ENCODE assay signal across 13 cellular contexts in the genomic region with DNA sequence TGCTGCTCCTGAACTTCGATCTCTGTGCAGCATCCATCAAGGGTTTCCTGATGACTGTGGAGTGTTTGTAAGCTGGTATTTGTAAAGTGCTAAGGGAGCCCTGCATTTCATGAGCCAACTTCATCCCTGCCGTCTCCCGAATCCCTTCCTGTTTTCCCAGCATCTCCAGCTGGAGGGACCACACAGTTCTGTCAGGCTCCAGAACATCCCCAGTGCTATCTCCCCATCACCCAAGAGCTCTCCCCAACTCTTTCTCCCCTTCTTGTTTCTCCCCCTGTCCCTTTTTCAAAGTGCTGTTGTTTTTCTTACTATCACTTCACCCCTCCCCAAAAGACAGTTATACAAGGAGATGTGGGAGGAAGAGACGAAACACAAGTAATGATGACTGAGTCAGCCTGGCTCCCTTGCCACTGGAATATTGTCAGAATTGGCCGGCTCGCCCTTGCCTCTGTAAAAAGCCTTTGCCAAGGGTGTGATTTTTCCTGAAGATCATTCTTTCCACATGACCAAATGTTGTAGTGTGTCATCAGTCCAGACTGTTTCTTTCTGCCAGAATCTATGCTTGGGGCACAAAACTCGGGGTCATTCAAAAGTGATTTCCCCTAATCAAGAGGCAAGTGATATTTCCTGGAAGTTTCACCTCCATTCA. TPM values are rescaled to one million over a fixed set of nuclear protein-coding genes. Genes with fewer than 3 reads are reported as not detected.
A peak's percentile ranks its signal among the peaks of the same experiment; 100 is the strongest.
DNase-seq lines count a peak whose midpoint lies in the region; ATAC-seq and TF ChIP-seq lines count a peak whose summit lies in the region.
"Had no signal": no experiment of that assay in that cellular context is flagged by ENCODE, and none has a peak within 500 bp of the region (broad histone marks: within the 10 kb centered on the region; RNA-seq: fewer than 3 reads in every experiment).

No MANE protein-coding gene starts in this region.

- H3K27me3 ChIP-seq in mesenchymal stem cell (ENCODE audit: control insufficient read depth in 1 of 2, insufficient read depth in 1 of 2, low read length in 2 of 2) (peaks cover 6 to 7% of the 10 kb centered on the region in 2 experiments), uterus (no peaks in the 10 kb centered on the region)

- no peaks in the 10 kb centered on the region for H3K36me3 Mint-ChIP-seq in activated naive CD4-positive, alpha-beta T cell treated with anti-CD3 and anti-CD28 coated beads, Interleukin-2, amount 50 U/mL, for 24 hours
- no peaks in the 10 kb centered on the region for H3K36me3 Mint-ChIP-seq in activated naive CD4-positive, alpha-beta T cell treated with anti-CD3 and anti-CD28 coated beads for 36 hours (ENCODE audit: low read depth)
- H3K36me3 Mint-ChIP-seq in central memory CD8-positive, alpha-beta T cell (ENCODE audit: insufficient read depth), result peaks cover 32% of the 10 kb centered on the region
- H3K36me3 Mint-ChIP-seq: neural progenitor cell had no signal

- H4K91ac ChIP-seq in mesenchymal stem cell (ENCODE audit: low read length), result no peak overlapping the region

- H3K18ac ChIP-seq in mesenchymal stem cell (ENCODE audit: low read depth in 1 of 2, low read length in 2 of 2), result no peak overlapping the region

- peak overlapping the region; percentile 14 for H2BK5ac ChIP-seq in mesenchymal stem cell (ENCODE audit: low read depth, low read length, poor library complexity, severe bottlenecking)

- H2BK15ac ChIP-seq in mesenchymal stem cell (ENCODE audit: low read depth, poor library complexity, severe bottlenecking), result no peak overlapping the region

- DNase-seq in activated naive CD4-positive, alpha-beta T cell treated with anti-CD3 and anti-CD28 coated beads for 36 hours, result no peak
- DNase-seq in central memory CD8-positive, alpha-beta T cell (ENCODE audit: low spot score in 2 of 2), result no peak
- DNase-seq in mesenchymal stem cell (peak; percentile 60), uterus (peak; percentile 76 to 83), SIG-M5 (lab: John Stamatoyannopoulos, UW) (no peak)
- DNase-seq: H7, NCI-H2227 treated with DMSO at 0.1 percent for 48 hours had no signal

- WGBS in mesenchymal stem cell, result 66% methylated on average over 7 of the region's 7 CpGs

- H4K8ac ChIP-seq in mesenchymal stem cell (ENCODE audit: low read length), result no peak overlapping the region

- H3K14ac ChIP-seq in mesenchymal stem cell (ENCODE audit: low read length in 2 of 2), result no peak overlapping the region

- H3K9me3 Mint-ChIP-seq in activated naive CD4-positive, alpha-beta T cell treated with anti-CD3 and anti-CD28 coated beads, Interleukin-2, amount 50 U/mL, for 24 hours, result no peaks in the 10 kb centered on the region
- H3K9me3 Mint-ChIP-seq in activated naive CD4-positive, alpha-beta T cell treated with anti-CD3 and anti-CD28 coated beads for 36 hours, result no peaks in the 10 kb centered on the region
- H3K9me3 Mint-ChIP-seq in central memory CD8-positive, alpha-beta T cell, result no peaks in the 10 kb centered on the region
- H3K9me3 Mint-ChIP-seq: neural progenitor cell had no signal

- H3K4me2 ChIP-seq in mesenchymal stem cell (ENCODE audit: low read length, poor library complexity, severe bottlenecking), result no peak overlapping the region
- H3K4me2 ChIP-seq: neural progenitor cell had no signal

- peaks cover 17% of the 10 kb centered on the region for H3K79me1 ChIP-seq in mesenchymal stem cell (replicated peaks; ENCODE audit: low read length, poor library complexity, severe bottlenecking)

- H3K27ac ChIP-seq in mesenchymal stem cell (ENCODE audit: low read length, poor library complexity, severe bottlenecking), result no peak overlapping the region
- H3K27ac ChIP-seq in uterus, result peak overlapping the region; percentile 84 to 95
- H3K27ac ChIP-seq: neural progenitor cell had no signal

- H2AFZ ChIP-seq in mesenchymal stem cell (ENCODE audit: low read depth, low read length), result no peak overlapping the region
- H2AFZ ChIP-seq: neural progenitor cell had no signal

- peak overlapping the region; percentile 4 for H3K27ac Mint-ChIP-seq in activated naive CD4-positive, alpha-beta T cell treated with anti-CD3 and anti-CD28 coated beads, Interleukin-2, amount 50 U/mL, for 24 hours
- H3K27ac Mint-ChIP-seq in activated naive CD4-positive, alpha-beta T cell treated with anti-CD3 and anti-CD28 coated beads for 36 hours, result no peak overlapping the region
- H3K27ac Mint-ChIP-seq in central memory CD8-positive, alpha-beta T cell (ENCODE audit: low read depth), result peak overlapping the region; percentile 100
- H3K27ac Mint-ChIP-seq: neural progenitor cell had no signal

- H3K4me3 Mint-ChIP-seq in activated naive CD4-positive, alpha-beta T cell treated with anti-CD3 and anti-CD28 coated beads, Interleukin-2, amount 50 U/mL, for 24 hours, result no peak overlapping the region
- H3K4me3 Mint-ChIP-seq in activated naive CD4-positive, alpha-beta T cell treated with anti-CD3 and anti-CD28 coated beads for 36 hours, result no peak overlapping the region
- H3K4me3 Mint-ChIP-seq in central memory CD8-positive, alpha-beta T cell, result peak overlapping the region; percentile 68
- H3K4me3 Mint-ChIP-seq: neural progenitor cell had no signal

- CTCF ChIA-PET in activated naive CD4-positive, alpha-beta T cell treated with anti-CD3 and anti-CD28 coated beads for 36 hours (lab: Charles Lee), result interaction anchor here (1.6 kb wide), 1 partner anchor 84 kb away, joined by 5 read pairs; no protein-coding TSS in a partner anchor

- H3K4me3 ChIP-seq in mesenchymal stem cell (ENCODE audit: insufficient read depth in 1 of 2, low read depth in 1 of 2, low read length in 2 of 2) (peak overlapping the region in 1 of 2 experiments; percentile 27), uterus (no peak overlapping the region)
- H3K4me3 ChIP-seq: neural progenitor cell had no signal

- H2AK5ac ChIP-seq in mesenchymal stem cell (ENCODE audit: low read length, severe bottlenecking), result no peak overlapping the region

- no peak overlapping the region for H2BK120ac ChIP-seq in mesenchymal stem cell (ENCODE audit: low read depth, low read length)

- H3K36me3 ChIP-seq in mesenchymal stem cell (ENCODE audit: control insufficient read depth in 1 of 2, insufficient read depth in 2 of 2, low read depth in 1 of 2, low read length in 2 of 2) (no peaks in the 10 kb centered on the region), uterus (no peaks in the 10 kb centered on the region)
- H3K36me3 ChIP-seq: neural progenitor cell had no signal

- H2BK12ac ChIP-seq in mesenchymal stem cell (ENCODE audit: low read length in 2 of 2), result no peak overlapping the region

- H3K27me3 Mint-ChIP-seq in activated naive CD4-positive, alpha-beta T cell treated with anti-CD3 and anti-CD28 coated beads, Interleukin-2, amount 50 U/mL, for 24 hours, result no peaks in the 10 kb centered on the region
- H3K27me3 Mint-ChIP-seq in activated naive CD4-positive, alpha-beta T cell treated with anti-CD3 and anti-CD28 coated beads for 36 hours (ENCODE audit: low read depth), result peaks cover 2% of the 10 kb centered on the region
- H3K27me3 Mint-ChIP-seq in central memory CD8-positive, alpha-beta T cell, result no peaks in the 10 kb centered on the region

- H3K4ac ChIP-seq in mesenchymal stem cell (ENCODE audit: low read depth in 1 of 2, low read length in 2 of 2), result no peak overlapping the region

- peak overlapping the region; percentile 73 for H3K9ac ChIP-seq in mesenchymal stem cell (ENCODE audit: low read length)
- H3K9ac ChIP-seq: neural progenitor cell had no signal

- TF ChIP-seq CTCF in uterus (IDR thresholded peaks at IDR 0.05), result no peak

- TF ChIP-seq POLR2A in uterus (IDR thresholded peaks at IDR 0.05), result no peak

- H3K23ac ChIP-seq in mesenchymal stem cell (ENCODE audit: low read length in 2 of 2), result no peak overlapping the region

- H3K4me1 Mint-ChIP-seq in activated naive CD4-positive, alpha-beta T cell treated with anti-CD3 and anti-CD28 coated beads, Interleukin-2, amount 50 U/mL, for 24 hours, result peaks cover 18% of the 10 kb centered on the region
- peaks cover 10% of the 10 kb centered on the region for H3K4me1 Mint-ChIP-seq in activated naive CD4-positive, alpha-beta T cell treated with anti-CD3 and anti-CD28 coated beads for 36 hours (ENCODE audit: low read depth)
- H3K4me1 Mint-ChIP-seq in central memory CD8-positive, alpha-beta T cell, result peaks cover 55% of the 10 kb centered on the region

- no peak for ATAC-seq in central memory CD8-positive, alpha-beta T cell (replicated peaks; ENCODE audit: extremely low read depth, poor library complexity, severe bottlenecking)
- ATAC-seq in HG02623 (IDR thresholded peaks at IDR 0.05; ENCODE audit: unreplicated experiment) (no peak), HG03135 (IDR thresholded peaks at IDR 0.05; ENCODE audit: unreplicated experiment) (no peak)

- intact Hi-C loops in activated naive CD4-positive, alpha-beta T cell treated with anti-CD3 and anti-CD28 coated beads for 36 hours (cut with micrococcal nuclease), result no loop called here
- intact Hi-C loops in uterus (cut with DNase I; ENCODE audit: low total_unique reads), result no loop called here

- H3K4me1 ChIP-seq in mesenchymal stem cell (ENCODE audit: control insufficient read depth, insufficient read depth, low read depth, low read length) (peaks cover 22% of the 10 kb centered on the region), uterus (peaks cover 0 to 8% of the 10 kb centered on the region in 2 donors)

- no peaks in the 10 kb centered on the region for H3K9me3 ChIP-seq in mesenchymal stem cell (ENCODE audit: control insufficient read depth, low read length)
- no peaks in the 10 kb centered on the region for H3K9me3 ChIP-seq in uterus

RNA-seq across cellular contexts. Expression of gene EFHD2, which starts 2.7 kb away (rescaled TPM):
- 10 to 100 TPM; 35.0 to 36.0 TPM for total RNA-seq in activated naive CD4-positive, alpha-beta T cell treated with anti-CD3 and anti-CD28 coated beads for 36 hours
- polyA plus RNA-seq in mesenchymal stem cell (2013, experiment 1 of 2), result 46.3 TPM
- polyA plus RNA-seq in mesenchymal stem cell (2013, experiment 2 of 2), result 45.6 TPM
- total RNA-seq in uterus, result 10 to 100 TPM; 12.1 to 32.5 (median 20.4) TPM

RNA-seq across cellular contexts. Expression of gene CTRC, which starts 31.2 kb away (rescaled TPM):
- total RNA-seq in activated naive CD4-positive, alpha-beta T cell treated with anti-CD3 and anti-CD28 coated beads for 36 hours, result not detected
- polyA plus RNA-seq in mesenchymal stem cell (2013, experiment 1 of 2), result 0.08 TPM
- polyA plus RNA-seq in mesenchymal stem cell (2013, experiment 2 of 2), result not detected
- total RNA-seq in uterus, result 1 to 10 TPM in 1 of 4 donors, not detected in 3; 1.1 TPM
- total RNA-seq: H7 had no signal
- polyA plus RNA-seq: AG04450 had no signal

RNA-seq across cellular contexts. Expression of gene CELA2A, which starts 49.5 kb away (rescaled TPM):
- total RNA-seq in activated naive CD4-positive, alpha-beta T cell treated with anti-CD3 and anti-CD28 coated beads for 36 hours, result not detected
- not detected for polyA plus RNA-seq in mesenchymal stem cell (2013, experiment 1 of 2)
- not detected for polyA plus RNA-seq in mesenchymal stem cell (2013, experiment 2 of 2)
- not detected for total RNA-seq in uterus
- total RNA-seq: H7 had no signal
- polyA plus RNA-seq: AG04450, esophagus had no signal

Comparison
In these comparisons a context has a peak if more than half of its experiments do, and no peak if none do; other contexts are left out.
1. DNase-seq: peak in mesenchymal stem cell (single experiment) and uterus (2 of 2); none in activated naive CD4-positive, alpha-beta T cell treated with anti-CD3 and anti-CD28 coated beads for 36 hours (single experiment), central memory CD8-positive, alpha-beta T cell (0 of 2) and SIG-M5 (single experiment).